1 cellular context compared by ENCODE assay signal in the genomic region with DNA sequence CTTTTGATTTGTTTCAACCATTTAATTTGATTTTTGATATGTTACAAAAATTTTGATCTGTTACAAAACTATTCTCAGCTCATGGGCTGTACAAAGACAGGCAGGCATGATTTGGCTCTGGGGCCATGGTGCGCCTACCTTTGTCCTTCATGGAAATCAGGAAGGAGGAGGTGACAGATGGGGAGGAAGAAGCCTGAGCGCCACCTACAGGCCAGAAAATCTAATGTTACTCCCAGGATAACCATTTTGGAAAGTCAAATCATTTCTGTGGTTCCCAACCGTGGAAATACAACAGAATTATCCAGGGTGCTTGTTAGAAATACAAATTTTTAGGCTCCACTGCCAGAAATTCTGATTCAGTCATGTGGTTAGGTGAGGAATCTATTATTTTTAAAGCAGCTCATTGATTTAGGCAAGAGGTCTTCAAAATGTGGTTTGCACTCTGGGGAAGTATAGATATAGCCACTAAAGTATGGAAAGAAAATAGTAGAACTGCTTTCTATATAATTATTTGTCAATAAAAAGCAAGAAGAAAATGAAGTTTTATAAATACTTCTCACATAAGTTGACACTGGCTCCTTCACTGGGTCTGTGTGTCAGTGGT.
TF ChIP-seq lines count a peak whose summit lies in the region.

No MANE protein-coding gene starts in this region.

TF ChIP-seq in HepG2, 621 proteins besides CTCF, POLR2A, EP300 and RAD21 (continued from another document):
- TF ChIP-seq, protein P1, sequence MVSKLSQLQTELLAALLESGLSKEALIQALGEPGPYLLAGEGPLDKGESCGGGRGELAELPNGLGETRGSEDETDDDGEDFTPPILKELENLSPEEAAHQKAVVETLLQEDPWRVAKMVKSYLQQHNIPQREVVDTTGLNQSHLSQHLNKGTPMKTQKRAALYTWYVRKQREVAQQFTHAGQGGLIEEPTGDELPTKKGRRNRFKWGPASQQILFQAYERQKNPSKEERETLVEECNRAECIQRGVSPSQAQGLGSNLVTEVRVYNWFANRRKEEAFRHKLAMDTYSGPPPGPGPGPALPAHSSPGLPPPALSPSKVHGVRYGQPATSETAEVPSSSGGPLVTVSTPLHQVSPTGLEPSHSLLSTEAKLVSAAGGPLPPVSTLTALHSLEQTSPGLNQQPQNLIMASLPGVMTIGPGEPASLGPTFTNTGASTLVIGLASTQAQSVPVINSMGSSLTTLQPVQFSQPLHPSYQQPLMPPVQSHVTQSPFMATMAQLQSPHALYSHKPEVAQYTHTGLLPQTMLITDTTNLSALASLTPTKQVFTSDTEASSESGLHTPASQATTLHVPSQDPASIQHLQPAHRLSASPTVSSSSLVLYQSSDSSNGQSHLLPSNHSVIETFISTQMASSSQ (IDR thresholded peaks at IDR 0.05; ENCODE audit: low read depth) = no peak
- TF ChIP-seq, protein P1 (CRISPR knock-in tag; IDR thresholded peaks at IDR 0.05; ENCODE audit: borderline replicate concordance) = no peak
- no peak for TF ChIP-seq MLLT10 (CRISPR knock-in tag; IDR thresholded peaks at IDR 0.05)
- no peak for TF ChIP-seq ATM (IDR thresholded peaks at IDR 0.05; ENCODE audit: borderline replicate concordance)
- no peak for TF ChIP-seq PHF21A (CRISPR knock-in tag; IDR thresholded peaks at IDR 0.05)
- no peak for TF ChIP-seq ZNF746 (CRISPR knock-in tag; IDR thresholded peaks at IDR 0.05)
- no peak for TF ChIP-seq KLF15 (CRISPR knock-in tag; IDR thresholded peaks at IDR 0.05; ENCODE audit: borderline replicate concordance)
- TF ChIP-seq SRF (IDR thresholded peaks at IDR 0.05; ENCODE audit: low read depth, low read length) = no peak
- TF ChIP-seq ZNF468 (CRISPR knock-in tag; IDR thresholded peaks at IDR 0.05) = no peak
- 0 out of 2 replicates have a peak, but pooled peaks have one; percentile 17 for TF ChIP-seq GATAD2A (CRISPR knock-in tag; IDR thresholded peaks at IDR 0.05)
- no peak for TF ChIP-seq CC2D1A (CRISPR knock-in tag; IDR thresholded peaks at IDR 0.05)
- TF ChIP-seq, protein P2, sequence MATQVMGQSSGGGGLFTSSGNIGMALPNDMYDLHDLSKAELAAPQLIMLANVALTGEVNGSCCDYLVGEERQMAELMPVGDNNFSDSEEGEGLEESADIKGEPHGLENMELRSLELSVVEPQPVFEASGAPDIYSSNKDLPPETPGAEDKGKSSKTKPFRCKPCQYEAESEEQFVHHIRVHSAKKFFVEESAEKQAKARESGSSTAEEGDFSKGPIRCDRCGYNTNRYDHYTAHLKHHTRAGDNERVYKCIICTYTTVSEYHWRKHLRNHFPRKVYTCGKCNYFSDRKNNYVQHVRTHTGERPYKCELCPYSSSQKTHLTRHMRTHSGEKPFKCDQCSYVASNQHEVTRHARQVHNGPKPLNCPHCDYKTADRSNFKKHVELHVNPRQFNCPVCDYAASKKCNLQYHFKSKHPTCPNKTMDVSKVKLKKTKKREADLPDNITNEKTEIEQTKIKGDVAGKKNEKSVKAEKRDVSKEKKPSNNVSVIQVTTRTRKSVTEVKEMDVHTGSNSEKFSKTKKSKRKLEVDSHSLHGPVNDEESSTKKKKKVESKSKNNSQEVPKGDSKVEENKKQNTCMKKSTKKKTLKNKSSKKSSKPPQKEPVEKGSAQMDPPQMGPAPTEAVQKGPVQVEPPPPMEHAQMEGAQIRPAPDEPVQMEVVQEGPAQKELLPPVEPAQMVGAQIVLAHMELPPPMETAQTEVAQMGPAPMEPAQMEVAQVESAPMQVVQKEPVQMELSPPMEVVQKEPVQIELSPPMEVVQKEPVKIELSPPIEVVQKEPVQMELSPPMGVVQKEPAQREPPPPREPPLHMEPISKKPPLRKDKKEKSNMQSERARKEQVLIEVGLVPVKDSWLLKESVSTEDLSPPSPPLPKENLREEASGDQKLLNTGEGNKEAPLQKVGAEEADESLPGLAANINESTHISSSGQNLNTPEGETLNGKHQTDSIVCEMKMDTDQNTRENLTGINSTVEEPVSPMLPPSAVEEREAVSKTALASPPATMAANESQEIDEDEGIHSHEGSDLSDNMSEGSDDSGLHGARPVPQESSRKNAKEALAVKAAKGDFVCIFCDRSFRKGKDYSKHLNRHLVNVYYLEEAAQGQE (IDR thresholded peaks at IDR 0.05; ENCODE audit: borderline replicate concordance in 1 of 2, low read depth in 1 of 2, low read length in 2 of 2) = no peak
- TF ChIP-seq ZZZ3 (CRISPR knock-in tag; IDR thresholded peaks at IDR 0.05; ENCODE audit: borderline replicate concordance) = no peak
- no peak for TF ChIP-seq KLF11 (CRISPR knock-in tag; IDR thresholded peaks at IDR 0.05)
- TF ChIP-seq ZNF720 (CRISPR knock-in tag; IDR thresholded peaks at IDR 0.05) = no peak
- no peak for TF ChIP-seq U2AF1 (optimal IDR thresholded peaks at IDR 0.05; ENCODE audit: low read depth, low read length)
- TF ChIP-seq GABPA (IDR thresholded peaks at IDR 0.05; ENCODE audit: low read depth, low read length) = no peak
- TF ChIP-seq GABPA (CRISPR knock-in tag; IDR thresholded peaks at IDR 0.05; ENCODE audit: low read depth) = no peak
- TF ChIP-seq ZSCAN9 (CRISPR knock-in tag; IDR thresholded peaks at IDR 0.05; ENCODE audit: borderline replicate concordance) = no peak
- no peak for TF ChIP-seq ZNF136 (CRISPR knock-in tag; IDR thresholded peaks at IDR 0.05; ENCODE audit: low read depth)
- TF ChIP-seq MEIS2 (CRISPR knock-in tag; IDR thresholded peaks at IDR 0.05) = no peak
- TF ChIP-seq ZMYM4 (CRISPR knock-in tag; IDR thresholded peaks at IDR 0.05) = peak; percentile 82
- TF ChIP-seq, protein P3, sequence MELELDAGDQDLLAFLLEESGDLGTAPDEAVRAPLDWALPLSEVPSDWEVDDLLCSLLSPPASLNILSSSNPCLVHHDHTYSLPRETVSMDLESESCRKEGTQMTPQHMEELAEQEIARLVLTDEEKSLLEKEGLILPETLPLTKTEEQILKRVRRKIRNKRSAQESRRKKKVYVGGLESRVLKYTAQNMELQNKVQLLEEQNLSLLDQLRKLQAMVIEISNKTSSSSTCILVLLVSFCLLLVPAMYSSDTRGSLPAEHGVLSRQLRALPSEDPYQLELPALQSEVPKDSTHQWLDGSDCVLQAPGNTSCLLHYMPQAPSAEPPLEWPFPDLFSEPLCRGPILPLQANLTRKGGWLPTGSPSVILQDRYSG (CRISPR knock-in tag; IDR thresholded peaks at IDR 0.05) = no peak
- no peak for TF ChIP-seq SOX13 (IDR thresholded peaks at IDR 0.05)
- TF ChIP-seq SOX13 (CRISPR knock-in tag; conservative IDR thresholded peaks at IDR 0.05 in 1 of 2, IDR thresholded peaks at IDR 0.05 in 1 of 2) = no peak
- TF ChIP-seq EHMT2 (IDR thresholded peaks at IDR 0.05; ENCODE audit: borderline replicate concordance, low read depth, low read length) = 0 out of 2 replicates have a peak, but pooled peaks have one; percentile 24
- peak; percentile 94 for TF ChIP-seq ZNF644 (CRISPR knock-in tag; IDR thresholded peaks at IDR 0.05; ENCODE audit: low read depth)
- no peak for TF ChIP-seq ELF4 (CRISPR knock-in tag; IDR thresholded peaks at IDR 0.05; ENCODE audit: borderline replicate concordance)
- no peak for TF ChIP-seq TOE1 (CRISPR knock-in tag; IDR thresholded peaks at IDR 0.05)
- TF ChIP-seq ZNF768 (CRISPR knock-in tag; IDR thresholded peaks at IDR 0.05) = no peak
- no peak for TF ChIP-seq AKAP8 (CRISPR knock-in tag; IDR thresholded peaks at IDR 0.05)
- TF ChIP-seq, protein P4, sequence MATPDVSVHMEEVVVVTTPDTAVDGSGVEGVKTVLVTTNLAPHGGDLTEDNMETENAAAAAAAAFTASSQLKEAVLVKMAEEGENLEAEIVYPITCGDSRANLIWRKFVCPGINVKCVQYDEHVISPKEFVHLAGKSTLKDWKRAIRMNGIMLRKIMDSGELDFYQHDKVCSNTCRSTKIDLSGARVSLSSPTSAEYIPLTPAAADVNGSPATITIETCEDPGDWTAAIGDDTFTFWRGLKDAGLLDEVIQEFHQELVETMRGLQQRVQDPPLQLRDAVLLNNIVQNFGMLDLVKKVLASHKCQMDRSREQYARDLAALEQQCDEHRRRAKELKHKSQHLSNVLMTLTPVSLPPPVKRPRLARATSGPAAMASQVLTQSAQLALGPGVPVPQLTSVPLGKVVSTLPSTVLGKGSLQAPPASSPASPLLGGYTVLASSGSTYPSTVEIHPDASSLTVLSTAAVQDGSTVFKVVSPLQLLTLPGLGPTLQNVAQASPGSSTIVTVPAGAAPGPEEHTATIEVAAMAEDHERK (CRISPR knock-in tag; IDR thresholded peaks at IDR 0.05; ENCODE audit: low read depth) = no peak
